20 cellular contexts compared by ENCODE assay signal in the genomic region with DNA sequence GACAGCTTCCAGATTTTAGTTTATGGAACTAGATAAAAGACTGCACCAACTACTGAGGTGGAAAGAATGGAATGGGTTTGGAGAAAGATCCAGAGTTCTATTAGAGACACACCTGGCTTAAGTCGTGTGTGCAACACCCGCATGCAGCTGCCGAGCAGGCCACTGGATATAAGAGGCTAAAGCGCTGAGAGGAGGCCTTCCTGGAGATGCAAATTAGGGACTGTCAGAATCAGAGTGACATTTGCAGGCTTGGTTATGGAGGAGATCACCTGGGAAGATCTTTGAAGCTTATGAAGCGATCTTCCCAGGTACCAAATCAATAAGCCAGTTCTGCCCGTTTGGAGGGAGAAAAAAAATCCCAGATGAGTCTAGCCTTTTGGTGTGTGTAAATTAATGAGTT. TPM values are rescaled to one million over a fixed set of nuclear protein-coding genes. Genes with fewer than 3 reads are reported as not detected.
DNase-seq lines count a peak whose midpoint lies in the region; ATAC-seq and TF ChIP-seq lines count a peak whose summit lies in the region.
"Had no signal": no experiment of that assay in that cellular context is flagged by ENCODE, and none has a peak within 500 bp of the region (broad histone marks: within the 10 kb centered on the region; RNA-seq: fewer than 3 reads in every experiment).

No MANE protein-coding gene starts in this region.

- peaks cover 20% of the 10 kb centered on the region for H3K27me3 ChIP-seq in OCI-LY3 (ENCODE audit: low read depth, low read length)
- no peaks in the 10 kb centered on the region for H3K27me3 ChIP-seq in hepatocyte
- H3K27me3 ChIP-seq: BLaER1, thyroid gland had no signal

- 95% methylated on average over 6 of the region's 6 CpGs for WGBS in hepatocyte (ENCODE audit: low lambda C conversion rate, missing lambda C conversion rate)

- intact Hi-C loops in left colon (cut with DNase I, micrococcal nuclease) = loop anchor here in 1 of 2 donors (5.0 kb wide), 1 partner anchor 457 kb away; no protein-coding TSS in a partner anchor

- ATAC-seq in GM18868 (IDR thresholded peaks at IDR 0.05; ENCODE audit: unreplicated experiment) (peak; percentile 70), GM21447 (IDR thresholded peaks at IDR 0.05; ENCODE audit: unreplicated experiment) (peak; percentile 72), HG03025 (IDR thresholded peaks at IDR 0.05; ENCODE audit: low FRiP score, unreplicated experiment) (peak; percentile 69), left colon (no peak)
- ATAC-seq: natural killer cell had no signal

- H3K9me3 ChIP-seq in OCI-LY3 (ENCODE audit: insufficient read depth, low read length) (no peaks in the 10 kb centered on the region), hepatocyte (ENCODE audit: low read depth) (no peaks in the 10 kb centered on the region)
- H3K9me3 ChIP-seq: BLaER1, thyroid gland had no signal

- TF ChIP-seq CTCF in OCI-LY3 (IDR thresholded peaks at IDR 0.05; ENCODE audit: low read depth, low read length) (no peak), hepatocyte (IDR thresholded peaks at IDR 0.05; ENCODE audit: poor library complexity) (no peak)

- DNase-seq in hepatocyte (ENCODE audit: low spot score) = no peak
- no peak for DNase-seq in NAMALWA (ENCODE audit: low spot score)
- no peak for DNase-seq in ecto neural progenitor cell (ENCODE audit: low spot score)
- no peak for DNase-seq in left colon
- DNase-seq: activated CD4-positive, CD25-positive, alpha-beta regulatory T cell; activated naive CD4-positive, alpha-beta T cell treated with anti-CD3 and anti-CD28 coated beads for 36 hours; DND-41; H9; natural killer cell; NCI-H146; NCI-H510A treated with DMSO at 0.1 percent for 48 hours; stimulated activated CD4-positive, alpha-beta T cell treated with anti-CD3 and anti-CD28 coated beads, Interleukin-1b, Interleukin-23, amount 100 ng/mL, for 48 hours; SW 1271; thyroid gland had no signal

- H3K79me2 ChIP-seq in OCI-LY3 (ENCODE audit: low read length) (no peaks in the 10 kb centered on the region), hepatocyte (no peaks in the 10 kb centered on the region)

- H2AFZ ChIP-seq in OCI-LY3 (ENCODE audit: low read depth, low read length) = no peak overlapping the region
- H2AFZ ChIP-seq in hepatocyte = no peak overlapping the region

- H3K4me3 ChIP-seq in OCI-LY3 (ENCODE audit: low read length) (no peak overlapping the region), hepatocyte (no peak overlapping the region)
- H3K4me3 ChIP-seq: BLaER1, thyroid gland had no signal

- no peak overlapping the region for H3K9ac ChIP-seq in OCI-LY3 (ENCODE audit: low read length)
- H3K9ac ChIP-seq: BLaER1, KMS-11 had no signal

- H3K4me1 ChIP-seq in OCI-LY3 (ENCODE audit: low read length) (peaks cover 9% of the 10 kb centered on the region), hepatocyte (ENCODE audit: insufficient read depth) (peaks cover 9% of the 10 kb centered on the region)

- H3K4me2 ChIP-seq in OCI-LY3 (ENCODE audit: low read length) = peak overlapping the region; percentile 18; the same call in 1 of the 2 replicates
- H3K4me2 ChIP-seq in hepatocyte = no peak overlapping the region
- H3K4me2 ChIP-seq: BLaER1, KMS-11 had no signal

- no peaks in the 10 kb centered on the region for H4K20me1 ChIP-seq in OCI-LY3 (ENCODE audit: insufficient read depth, low read length)
- H4K20me1 ChIP-seq in hepatocyte (ENCODE audit: insufficient read depth, poor library complexity, severe bottlenecking) = no peaks in the 10 kb centered on the region
- H4K20me1 ChIP-seq: BLaER1 had no signal

- H3K36me3 ChIP-seq in OCI-LY3 (replicated peaks; ENCODE audit: low read depth, low read length) = no peaks in the 10 kb centered on the region
- H3K36me3 ChIP-seq in hepatocyte (replicated peaks; ENCODE audit: insufficient read depth, low read depth) = no peaks in the 10 kb centered on the region
- H3K36me3 ChIP-seq: BLaER1, thyroid gland had no signal

- H3K27ac ChIP-seq in OCI-LY3 (ENCODE audit: low read length) (no peak overlapping the region), hepatocyte (no peak overlapping the region)
- H3K27ac ChIP-seq: BLaER1, KMS-11, thyroid gland had no signal

- no peaks in the 10 kb centered on the region for H3K9me2 ChIP-seq in hepatocyte (replicated peaks; ENCODE audit: insufficient read depth)

RNA-seq across cellular contexts. Expression of gene KLHL29, which starts 30.4 kb away (rescaled TPM):
- total RNA-seq in hepatocyte = 3.6 and 3.8 TPM in 2 replicates
- 9.7 and 9.9 TPM in 2 replicates for polyA plus RNA-seq in hepatocyte
- 1 to 10 TPM; 2.9 to 4.6 TPM for total RNA-seq in left colon
